27 cellular contexts compared by ENCODE assay signal in the genomic region with DNA sequence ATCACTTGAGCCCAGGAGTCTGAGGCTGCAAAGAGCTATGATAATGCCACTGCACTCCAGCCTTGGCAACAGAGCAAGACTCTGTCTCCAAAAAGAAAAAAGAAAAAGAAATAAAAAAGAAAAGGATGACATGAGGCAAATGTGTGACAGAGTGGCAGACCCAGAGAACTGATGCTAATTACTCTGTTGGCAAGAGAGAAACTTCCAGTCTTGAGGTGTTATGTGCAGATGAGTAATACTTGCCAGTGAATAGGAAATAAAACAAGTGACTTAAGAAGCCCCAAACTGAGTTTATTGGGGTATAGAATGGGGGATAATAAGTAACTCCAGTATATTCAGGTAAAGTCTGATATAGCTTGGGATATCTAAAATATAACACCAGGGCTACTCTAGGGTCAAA.
"Had no signal": no experiment of that assay in that cellular context is flagged by ENCODE, and none has a peak within 500 bp of the region (broad histone marks: within the 10 kb centered on the region; RNA-seq: fewer than 3 reads in every experiment).

No MANE protein-coding gene starts in this region.

- DNase-seq: cortex of kidney; effector CD4-positive, alpha-beta T cell; gastrocnemius medialis; head of caudate nucleus; kidney; mesenchymal stem cell; mucosa of descending colon; naive B cell; stimulated activated CD4-positive, alpha-beta T cell treated with anti-CD3 and anti-CD28 coated beads, Interleukin-12 subunit alpha, Interleukin-12 subunit beta, amount 100 ng/mL, for 4 hours; stimulated activated CD4-positive, alpha-beta T cell treated with anti-CD3 and anti-CD28 coated beads, Interleukin-1b, Interleukin-23, amount 100 ng/mL, for 48 hours; stimulated activated CD4-positive, alpha-beta T cell treated with anti-CD3 and anti-CD28 coated beads, Interleukin-4, amount 100 ng/mL, for 24 hours; stomach; thyroid gland; trophoblast cell had no signal

- ATAC-seq: gastrocnemius medialis; left lobe of liver; mucosa of descending colon; sciatic nerve; stimulated activated memory B cell treated with anti-CD40 and anti-IgM and Interleukin-4, amounts not matched to agents 10 μg/mL and 1 μg/mL and 100 μg/mL, for 72 hours had no signal

- H3K4me1 Mint-ChIP-seq: neural crest cell had no signal

- H3K4me3 Mint-ChIP-seq: mesothelial cell of epicardium; naive B cell; natural killer cell treated with Interleukin-12 subunit alpha and Interleukin-12 subunit beta and Interleukin-15 and Interleukin-18, amount 100 ng/mL, for 72 hours; neural crest cell; stimulated activated memory B cell treated with anti-CD40 and anti-IgM and Interleukin-4, amounts not matched to agents 10 μg/mL and 1 μg/mL and 100 μg/mL, for 72 hours had no signal

- H3K27me3 Mint-ChIP-seq: naive B cell; natural killer cell treated with Interleukin-12 subunit alpha and Interleukin-12 subunit beta and Interleukin-15 and Interleukin-18, amount 100 ng/mL, for 72 hours; progenitor cell of endocrine pancreas; stimulated activated memory B cell treated with anti-CD40 and anti-IgM and Interleukin-4, amounts not matched to agents 10 μg/mL and 1 μg/mL and 100 μg/mL, for 72 hours had no signal

- H3K4me3 ChIP-seq: gastrocnemius medialis, lung, mucosa of descending colon, right atrium auricular region, smooth muscle cell, stomach, thyroid gland, vagina had no signal

- H3K9me3 Mint-ChIP-seq: mesothelial cell of epicardium; naive B cell; natural killer cell treated with Interleukin-12 subunit alpha and Interleukin-12 subunit beta and Interleukin-15 and Interleukin-18, amount 100 ng/mL, for 72 hours; neural crest cell; stimulated activated memory B cell treated with anti-CD40 and anti-IgM and Interleukin-4, amounts not matched to agents 10 μg/mL and 1 μg/mL and 100 μg/mL, for 72 hours had no signal

- H3K27ac ChIP-seq: neutrophil, parathyroid adenoma, right atrium auricular region, stomach, thyroid gland, vagina had no signal

- H3K27ac Mint-ChIP-seq: mesothelial cell of epicardium; natural killer cell treated with Interleukin-12 subunit alpha and Interleukin-12 subunit beta and Interleukin-15 and Interleukin-18, amount 100 ng/mL, for 72 hours; progenitor cell of endocrine pancreas; stimulated activated memory B cell treated with anti-CD40 and anti-IgM and Interleukin-4, amounts not matched to agents 10 μg/mL and 1 μg/mL and 100 μg/mL, for 72 hours had no signal

- H3K27me3 ChIP-seq: gastrocnemius medialis, neutrophil, right atrium auricular region, stomach, thyroid gland, vagina had no signal
